In the genomic region with DNA sequence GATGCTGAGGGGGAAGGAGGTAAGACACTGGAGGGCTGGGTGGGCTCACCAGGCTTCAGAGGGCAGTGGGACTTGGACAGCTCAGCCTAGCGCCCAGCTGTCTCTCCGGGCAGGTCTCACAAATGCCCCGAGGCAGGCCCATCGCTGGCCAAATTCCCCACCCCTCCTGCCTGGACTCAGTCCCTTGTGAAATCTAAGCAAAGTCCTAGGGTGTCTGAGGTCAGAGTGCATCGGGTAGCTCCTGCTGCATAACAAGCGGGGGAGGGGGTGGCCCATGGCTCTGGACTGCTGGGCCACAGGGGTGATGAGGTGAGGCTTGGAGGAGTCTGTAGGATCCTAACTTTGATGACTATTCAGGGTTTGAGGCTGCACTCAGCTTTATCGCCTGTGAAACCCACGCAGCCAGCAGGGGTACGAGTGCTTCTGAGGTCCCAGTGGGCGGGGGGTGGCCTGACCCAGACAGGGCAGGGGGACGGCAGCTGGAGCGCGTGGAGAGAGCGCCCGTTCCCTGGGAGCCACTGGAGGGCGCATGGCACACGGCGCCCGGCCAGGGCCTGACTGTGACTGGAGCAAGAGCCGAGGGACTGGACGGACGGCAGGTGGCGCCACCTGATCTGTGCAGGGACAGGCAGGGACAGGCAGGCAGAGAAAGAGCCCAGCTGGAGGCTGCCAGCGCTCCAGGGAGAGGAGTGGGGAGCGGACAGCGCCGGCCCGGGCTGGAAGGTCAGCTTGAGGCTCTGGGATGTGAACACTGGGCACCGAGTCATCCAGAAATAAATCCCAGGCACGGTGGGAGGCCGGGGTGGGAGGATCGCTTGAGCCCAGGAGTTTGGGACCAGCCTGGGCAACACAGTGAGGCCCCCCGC, we compare ENCODE assay signal across 8 cellular contexts. TPM values are rescaled to one million over a fixed set of nuclear protein-coding genes. Genes with fewer than 3 reads are reported as not detected.
DNase-seq lines count a peak whose midpoint lies in the region; ATAC-seq, FAIRE-seq and TF ChIP-seq lines count a peak whose summit lies in the region.

No MANE protein-coding gene starts in this region.

- H3K27me3 ChIP-seq in uterus: peaks cover 0 to under 1% of the 10 kb centered on the region in 2 donors

- H3K36me3 ChIP-seq in uterus: no peaks in the 10 kb centered on the region

- no peak overlapping the region for H3K4me3 ChIP-seq in uterus

- H3K27ac ChIP-seq in uterus: no peak overlapping the region

- TF ChIP-seq POLR2A in GM12892 (IDR thresholded peaks at IDR 0.05; ENCODE audit: low read depth, low read length) (no peak), uterus (IDR thresholded peaks at IDR 0.05) (peak; percentile 13 to 45)

- FAIRE-seq in GM12892 (lab: Jason Lieb, UNC): peak; percentile 99

- H3K4me1 ChIP-seq in uterus: no peaks in the 10 kb centered on the region

- DNase-seq in GM12892 (ENCODE audit: insufficient read length) (peak; percentile 92), NCI-H1436 (lab: John Stamatoyannopoulos, UW) (peak; percentile 93), SKM-1 treated with dmso at 0.1 percent for 144 hours (lab: John Stamatoyannopoulos, UW; ENCODE audit: unreplicated experiment) (peak; percentile 93), head of caudate nucleus (peak; percentile 93 to 100 (median 98)), posterior vena cava (ENCODE audit: low spot score) (peak; percentile 99), uterus (peak; percentile 96)
- DNase-seq in activated naive CD4-positive, alpha-beta T cell treated with anti-CD3 and anti-CD28 coated beads, Interleukin-2, amount 50 U/mL, for 16 hours: peak; percentile 94

- TF ChIP-seq CTCF in uterus (IDR thresholded peaks at IDR 0.05): peak; percentile 99 to 100 (median 100)

- no peaks in the 10 kb centered on the region for H3K9me3 ChIP-seq in uterus

- peak; percentile 90 for ATAC-seq in HG02798 (IDR thresholded peaks at IDR 0.05; ENCODE audit: poor library complexity, unreplicated experiment)

- intact Hi-C loops in head of caudate nucleus (cut with DNase I) (loop anchor here (10.0 kb wide), 1 partner anchor 162 kb away; no protein-coding TSS in a partner anchor), posterior vena cava (cut with DNase I) (loop anchor here in 1 of 2 donors (2.0 kb wide), 1 partner anchor 72 kb away; no protein-coding TSS in a partner anchor), uterus (cut with DNase I; ENCODE audit: low total_unique reads) (loop anchor here (2.0 to 5.0 kb wide), 2 partner anchors 72 to 144 kb away; a partner anchor contains a TSS)

RNA-seq across cellular contexts. Expression of gene CYP2W1, which starts 10.0 kb away (rescaled TPM):
- not detected for polyA plus RNA-seq in GM12892 (2012; ENCODE audit: missing spikeins)
- not detected for total RNA-seq in posterior vena cava
- 1 to 10 TPM in 1 of 4 donors, not detected in 3; 6.6 TPM for total RNA-seq in uterus

RNA-seq across cellular contexts. Expression of gene COX19, which starts 17.6 kb away (rescaled TPM):
- polyA plus RNA-seq in GM12892 (2012; ENCODE audit: missing spikeins): 10.9 TPM
- total RNA-seq in posterior vena cava (1 to 10 TPM; 5.9 to 8.4 TPM), uterus (10 to 100 TPM in 3 of 4 donors, 1 to 10 TPM in 1; 2.6 to 32.5 (median 20.1) TPM)

RNA-seq across cellular contexts. Expression of gene ADAP1, which starts 38.5 kb away (rescaled TPM):
- polyA plus RNA-seq in GM12892 (2012; ENCODE audit: missing spikeins): 5.8 TPM
- total RNA-seq in posterior vena cava: 10 to 100 TPM; 16.3 to 17.8 TPM
- total RNA-seq in uterus: 10 to 100 TPM in 2 of 4 donors, 1 to 10 TPM in 2; 3.2 to 17.4 (median 10.9) TPM

RNA-seq across cellular contexts. Expression of gene GPR146, which starts 51.4 kb away (rescaled TPM):
- polyA plus RNA-seq in GM12892 (2012; ENCODE audit: missing spikeins): 4.1 TPM
- total RNA-seq in posterior vena cava (10 to 100 TPM in 1 of 2 donors, 1 to 10 TPM in 1; 9.4 to 14.3 TPM), uterus (100 to 1,000 TPM in 1 of 4 donors, 10 to 100 TPM in 3; 10.0 to 110 (median 32.9) TPM)
